Comparison of ENCODE assay signal across 1 cellular context in the genomic region with DNA sequence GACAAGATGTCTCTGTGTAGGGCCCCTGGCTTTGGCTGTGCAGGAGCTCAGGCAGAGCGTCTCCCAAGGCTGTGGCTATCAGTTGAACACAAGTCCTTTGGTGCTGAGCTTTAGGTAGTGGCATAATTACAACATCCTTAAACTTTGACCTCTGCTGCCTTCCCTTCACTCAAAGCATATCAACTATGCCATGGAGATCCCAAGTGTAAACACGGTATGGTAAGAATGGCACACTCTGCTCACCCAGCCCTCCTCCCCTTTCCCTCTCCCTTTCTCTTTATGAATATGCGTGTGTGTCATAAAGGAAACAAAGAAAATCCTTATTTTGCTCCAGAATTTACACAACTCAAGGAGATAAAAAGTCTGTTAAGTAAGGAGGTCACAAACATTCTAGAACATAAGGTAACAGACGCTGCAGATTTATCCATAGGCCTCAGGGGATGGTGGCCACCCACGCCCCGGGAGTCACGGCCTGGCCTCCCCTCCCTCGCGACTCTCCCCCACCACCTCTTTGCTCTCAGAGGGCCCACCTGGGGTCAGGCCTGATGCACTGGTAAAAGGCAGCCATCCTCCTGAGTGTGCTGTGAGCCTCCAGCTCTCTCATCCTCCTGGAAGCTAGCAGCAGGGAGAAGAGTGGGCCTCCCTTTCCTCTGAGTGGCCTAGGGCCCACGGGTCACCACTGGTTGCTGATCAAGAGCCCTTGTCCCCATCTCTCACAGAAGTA.
TF ChIP-seq lines count a peak whose summit lies in the region.

No MANE protein-coding gene starts in this region.

TF ChIP-seq in HepG2, 621 proteins besides CTCF, POLR2A, EP300 and RAD21 (continued from another document):
- TF ChIP-seq, protein P1, sequence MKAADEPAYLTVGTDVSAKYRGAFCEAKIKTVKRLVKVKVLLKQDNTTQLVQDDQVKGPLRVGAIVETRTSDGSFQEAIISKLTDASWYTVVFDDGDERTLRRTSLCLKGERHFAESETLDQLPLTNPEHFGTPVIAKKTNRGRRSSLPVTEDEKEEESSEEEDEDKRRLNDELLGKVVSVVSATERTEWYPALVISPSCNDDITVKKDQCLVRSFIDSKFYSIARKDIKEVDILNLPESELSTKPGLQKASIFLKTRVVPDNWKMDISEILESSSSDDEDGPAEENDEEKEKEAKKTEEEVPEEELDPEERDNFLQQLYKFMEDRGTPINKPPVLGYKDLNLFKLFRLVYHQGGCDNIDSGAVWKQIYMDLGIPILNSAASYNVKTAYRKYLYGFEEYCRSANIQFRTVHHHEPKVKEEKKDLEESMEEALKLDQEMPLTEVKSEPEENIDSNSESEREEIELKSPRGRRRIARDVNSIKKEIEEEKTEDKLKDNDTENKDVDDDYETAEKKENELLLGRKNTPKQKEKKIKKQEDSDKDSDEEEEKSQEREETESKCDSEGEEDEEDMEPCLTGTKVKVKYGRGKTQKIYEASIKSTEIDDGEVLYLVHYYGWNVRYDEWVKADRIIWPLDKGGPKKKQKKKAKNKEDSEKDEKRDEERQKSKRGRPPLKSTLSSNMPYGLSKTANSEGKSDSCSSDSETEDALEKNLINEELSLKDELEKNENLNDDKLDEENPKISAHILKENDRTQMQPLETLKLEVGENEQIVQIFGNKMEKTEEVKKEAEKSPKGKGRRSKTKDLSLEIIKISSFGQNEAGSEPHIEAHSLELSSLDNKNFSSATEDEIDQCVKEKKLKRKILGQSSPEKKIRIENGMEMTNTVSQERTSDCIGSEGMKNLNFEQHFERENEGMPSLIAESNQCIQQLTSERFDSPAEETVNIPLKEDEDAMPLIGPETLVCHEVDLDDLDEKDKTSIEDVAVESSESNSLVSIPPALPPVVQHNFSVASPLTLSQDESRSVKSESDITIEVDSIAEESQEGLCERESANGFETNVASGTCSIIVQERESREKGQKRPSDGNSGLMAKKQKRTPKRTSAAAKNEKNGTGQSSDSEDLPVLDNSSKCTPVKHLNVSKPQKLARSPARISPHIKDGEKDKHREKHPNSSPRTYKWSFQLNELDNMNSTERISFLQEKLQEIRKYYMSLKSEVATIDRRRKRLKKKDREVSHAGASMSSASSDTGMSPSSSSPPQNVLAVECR (CRISPR knock-in tag; IDR thresholded peaks at IDR 0.05; ENCODE audit: borderline replicate concordance): 0 out of 2 replicates have a peak, but pooled peaks have one; percentile 2
- TF ChIP-seq, protein P2, sequence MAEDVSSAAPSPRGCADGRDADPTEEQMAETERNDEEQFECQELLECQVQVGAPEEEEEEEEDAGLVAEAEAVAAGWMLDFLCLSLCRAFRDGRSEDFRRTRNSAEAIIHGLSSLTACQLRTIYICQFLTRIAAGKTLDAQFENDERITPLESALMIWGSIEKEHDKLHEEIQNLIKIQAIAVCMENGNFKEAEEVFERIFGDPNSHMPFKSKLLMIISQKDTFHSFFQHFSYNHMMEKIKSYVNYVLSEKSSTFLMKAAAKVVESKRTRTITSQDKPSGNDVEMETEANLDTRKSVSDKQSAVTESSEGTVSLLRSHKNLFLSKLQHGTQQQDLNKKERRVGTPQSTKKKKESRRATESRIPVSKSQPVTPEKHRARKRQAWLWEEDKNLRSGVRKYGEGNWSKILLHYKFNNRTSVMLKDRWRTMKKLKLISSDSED (CRISPR knock-in tag; IDR thresholded peaks at IDR 0.05): no peak
- 0 out of 2 replicates have a peak, but pooled peaks have one; percentile 47 for TF ChIP-seq NR2F2 (IDR thresholded peaks at IDR 0.05; ENCODE audit: borderline replicate concordance, low read depth)
- no peak for TF ChIP-seq ZNF44 (CRISPR knock-in tag; IDR thresholded peaks at IDR 0.05)
- TF ChIP-seq, protein P3, sequence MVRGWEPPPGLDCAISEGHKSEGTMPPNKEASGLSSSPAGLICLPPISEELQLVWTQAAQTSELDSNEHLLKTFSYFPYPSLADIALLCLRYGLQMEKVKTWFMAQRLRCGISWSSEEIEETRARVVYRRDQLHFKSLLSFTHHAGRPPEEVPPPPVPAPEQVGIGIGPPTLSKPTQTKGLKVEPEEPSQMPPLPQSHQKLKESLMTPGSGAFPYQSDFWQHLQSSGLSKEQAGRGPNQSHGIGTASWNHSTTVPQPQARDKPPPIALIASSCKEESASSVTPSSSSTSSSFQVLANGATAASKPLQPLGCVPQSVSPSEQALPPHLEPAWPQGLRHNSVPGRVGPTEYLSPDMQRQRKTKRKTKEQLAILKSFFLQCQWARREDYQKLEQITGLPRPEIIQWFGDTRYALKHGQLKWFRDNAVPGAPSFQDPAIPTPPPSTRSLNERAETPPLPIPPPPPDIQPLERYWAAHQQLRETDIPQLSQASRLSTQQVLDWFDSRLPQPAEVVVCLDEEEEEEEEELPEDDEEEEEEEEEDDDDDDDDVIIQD (CRISPR knock-in tag; IDR thresholded peaks at IDR 0.05; ENCODE audit: low read depth): no peak
- no peak for TF ChIP-seq KDM5A (IDR thresholded peaks at IDR 0.05; ENCODE audit: borderline replicate concordance, low read length)
- no peak for TF ChIP-seq FOXA1 (IDR thresholded peaks at IDR 0.05)
- TF ChIP-seq FOXA1 (CRISPR knock-in tag; IDR thresholded peaks at IDR 0.05): peak; percentile 93
- peak; percentile 67; the same call in 1 of the 2 replicates for TF ChIP-seq ZNF614 (CRISPR knock-in tag; IDR thresholded peaks at IDR 0.05; ENCODE audit: borderline replicate concordance)
- no peak for TF ChIP-seq BRCA1 (CRISPR knock-in tag; IDR thresholded peaks at IDR 0.05)
- peak; percentile 60; the same call in 1 of the 2 replicates for TF ChIP-seq FOXO1 (CRISPR knock-in tag; IDR thresholded peaks at IDR 0.05)
- TF ChIP-seq, protein P4, sequence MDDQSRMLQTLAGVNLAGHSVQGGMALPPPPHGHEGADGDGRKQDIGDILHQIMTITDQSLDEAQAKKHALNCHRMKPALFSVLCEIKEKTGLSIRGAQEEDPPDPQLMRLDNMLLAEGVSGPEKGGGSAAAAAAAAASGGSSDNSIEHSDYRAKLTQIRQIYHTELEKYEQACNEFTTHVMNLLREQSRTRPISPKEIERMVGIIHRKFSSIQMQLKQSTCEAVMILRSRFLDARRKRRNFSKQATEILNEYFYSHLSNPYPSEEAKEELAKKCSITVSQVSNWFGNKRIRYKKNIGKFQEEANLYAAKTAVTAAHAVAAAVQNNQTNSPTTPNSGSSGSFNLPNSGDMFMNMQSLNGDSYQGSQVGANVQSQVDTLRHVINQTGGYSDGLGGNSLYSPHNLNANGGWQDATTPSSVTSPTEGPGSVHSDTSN (CRISPR knock-in tag; IDR thresholded peaks at IDR 0.05; ENCODE audit: borderline replicate concordance): no peak
- TF ChIP-seq, protein P5, sequence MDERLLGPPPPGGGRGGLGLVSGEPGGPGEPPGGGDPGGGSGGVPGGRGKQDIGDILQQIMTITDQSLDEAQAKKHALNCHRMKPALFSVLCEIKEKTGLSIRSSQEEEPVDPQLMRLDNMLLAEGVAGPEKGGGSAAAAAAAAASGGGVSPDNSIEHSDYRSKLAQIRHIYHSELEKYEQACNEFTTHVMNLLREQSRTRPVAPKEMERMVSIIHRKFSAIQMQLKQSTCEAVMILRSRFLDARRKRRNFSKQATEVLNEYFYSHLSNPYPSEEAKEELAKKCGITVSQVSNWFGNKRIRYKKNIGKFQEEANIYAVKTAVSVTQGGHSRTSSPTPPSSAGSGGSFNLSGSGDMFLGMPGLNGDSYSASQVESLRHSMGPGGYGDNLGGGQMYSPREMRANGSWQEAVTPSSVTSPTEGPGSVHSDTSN (CRISPR knock-in tag; IDR thresholded peaks at IDR 0.05): no peak
- TF ChIP-seq CBFB (CRISPR knock-in tag; IDR thresholded peaks at IDR 0.05): no peak
- no peak for TF ChIP-seq SNRNP70 (IDR thresholded peaks at IDR 0.05; ENCODE audit: low read depth, low read length)
- no peak for TF ChIP-seq RNF2 (conservative IDR thresholded peaks at IDR 0.05; ENCODE audit: low read depth)
- TF ChIP-seq ZNF546 (CRISPR knock-in tag; conservative IDR thresholded peaks at IDR 0.05): no peak
- no peak for TF ChIP-seq ZNF383 (CRISPR knock-in tag; IDR thresholded peaks at IDR 0.05; ENCODE audit: borderline replicate concordance)
- TF ChIP-seq, protein P6, sequence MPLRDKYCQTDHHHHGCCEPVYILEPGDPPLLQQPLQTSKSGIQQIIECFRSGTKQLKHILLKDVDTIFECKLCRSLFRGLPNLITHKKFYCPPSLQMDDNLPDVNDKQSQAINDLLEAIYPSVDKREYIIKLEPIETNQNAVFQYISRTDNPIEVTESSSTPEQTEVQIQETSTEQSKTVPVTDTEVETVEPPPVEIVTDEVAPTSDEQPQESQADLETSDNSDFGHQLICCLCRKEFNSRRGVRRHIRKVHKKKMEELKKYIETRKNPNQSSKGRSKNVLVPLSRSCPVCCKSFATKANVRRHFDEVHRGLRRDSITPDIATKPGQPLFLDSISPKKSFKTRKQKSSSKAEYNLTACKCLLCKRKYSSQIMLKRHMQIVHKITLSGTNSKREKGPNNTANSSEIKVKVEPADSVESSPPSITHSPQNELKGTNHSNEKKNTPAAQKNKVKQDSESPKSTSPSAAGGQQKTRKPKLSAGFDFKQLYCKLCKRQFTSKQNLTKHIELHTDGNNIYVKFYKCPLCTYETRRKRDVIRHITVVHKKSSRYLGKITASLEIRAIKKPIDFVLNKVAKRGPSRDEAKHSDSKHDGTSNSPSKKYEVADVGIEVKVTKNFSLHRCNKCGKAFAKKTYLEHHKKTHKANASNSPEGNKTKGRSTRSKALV (CRISPR knock-in tag; IDR thresholded peaks at IDR 0.05): no peak
- TF ChIP-seq, protein P7, sequence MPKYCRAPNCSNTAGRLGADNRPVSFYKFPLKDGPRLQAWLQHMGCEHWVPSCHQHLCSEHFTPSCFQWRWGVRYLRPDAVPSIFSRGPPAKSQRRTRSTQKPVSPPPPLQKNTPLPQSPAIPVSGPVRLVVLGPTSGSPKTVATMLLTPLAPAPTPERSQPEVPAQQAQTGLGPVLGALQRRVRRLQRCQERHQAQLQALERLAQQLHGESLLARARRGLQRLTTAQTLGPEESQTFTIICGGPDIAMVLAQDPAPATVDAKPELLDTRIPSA (CRISPR knock-in tag; IDR thresholded peaks at IDR 0.05; ENCODE audit: borderline replicate concordance): no peak
- peak; percentile 34; the same call in 1 of the 2 replicates for TF ChIP-seq RARA (CRISPR knock-in tag; IDR thresholded peaks at IDR 0.05)
- no peak; the same call in 1 of the 2 replicates for TF ChIP-seq NCOR1 (IDR thresholded peaks at IDR 0.05; ENCODE audit: borderline replicate concordance, low read length)
- no peak for TF ChIP-seq KAT8 (CRISPR knock-in tag; IDR thresholded peaks at IDR 0.05)
- TF ChIP-seq, protein P8, sequence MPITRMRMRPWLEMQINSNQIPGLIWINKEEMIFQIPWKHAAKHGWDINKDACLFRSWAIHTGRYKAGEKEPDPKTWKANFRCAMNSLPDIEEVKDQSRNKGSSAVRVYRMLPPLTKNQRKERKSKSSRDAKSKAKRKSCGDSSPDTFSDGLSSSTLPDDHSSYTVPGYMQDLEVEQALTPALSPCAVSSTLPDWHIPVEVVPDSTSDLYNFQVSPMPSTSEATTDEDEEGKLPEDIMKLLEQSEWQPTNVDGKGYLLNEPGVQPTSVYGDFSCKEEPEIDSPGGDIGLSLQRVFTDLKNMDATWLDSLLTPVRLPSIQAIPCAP (CRISPR knock-in tag; IDR thresholded peaks at IDR 0.05; ENCODE audit: low read depth): no peak
- TF ChIP-seq, protein P9, sequence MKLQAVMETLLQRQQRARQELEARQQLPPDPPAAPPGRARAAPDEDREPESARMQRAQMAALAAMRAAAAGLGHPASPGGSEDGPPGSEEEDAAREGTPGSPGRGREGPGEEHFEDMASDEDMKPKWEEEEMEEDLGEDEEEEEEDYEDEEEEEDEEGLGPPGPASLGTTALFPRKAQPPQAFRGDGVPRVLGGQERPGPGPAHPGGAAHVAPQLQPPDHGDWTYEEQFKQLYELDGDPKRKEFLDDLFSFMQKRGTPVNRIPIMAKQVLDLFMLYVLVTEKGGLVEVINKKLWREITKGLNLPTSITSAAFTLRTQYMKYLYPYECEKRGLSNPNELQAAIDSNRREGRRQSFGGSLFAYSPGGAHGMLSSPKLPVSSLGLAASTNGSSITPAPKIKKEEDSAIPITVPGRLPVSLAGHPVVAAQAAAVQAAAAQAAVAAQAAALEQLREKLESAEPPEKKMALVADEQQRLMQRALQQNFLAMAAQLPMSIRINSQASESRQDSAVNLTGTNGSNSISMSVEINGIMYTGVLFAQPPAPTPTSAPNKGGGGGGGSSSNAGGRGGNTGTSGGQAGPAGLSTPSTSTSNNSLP (IDR thresholded peaks at IDR 0.05; ENCODE audit: low read depth, low read length): 0 out of 2 replicates have a peak, but pooled peaks have one; percentile 32
- TF ChIP-seq NCOA2 (CRISPR knock-in tag; IDR thresholded peaks at IDR 0.05): peak; percentile 34; the same call in 1 of the 2 replicates
- TF ChIP-seq, protein P10, sequence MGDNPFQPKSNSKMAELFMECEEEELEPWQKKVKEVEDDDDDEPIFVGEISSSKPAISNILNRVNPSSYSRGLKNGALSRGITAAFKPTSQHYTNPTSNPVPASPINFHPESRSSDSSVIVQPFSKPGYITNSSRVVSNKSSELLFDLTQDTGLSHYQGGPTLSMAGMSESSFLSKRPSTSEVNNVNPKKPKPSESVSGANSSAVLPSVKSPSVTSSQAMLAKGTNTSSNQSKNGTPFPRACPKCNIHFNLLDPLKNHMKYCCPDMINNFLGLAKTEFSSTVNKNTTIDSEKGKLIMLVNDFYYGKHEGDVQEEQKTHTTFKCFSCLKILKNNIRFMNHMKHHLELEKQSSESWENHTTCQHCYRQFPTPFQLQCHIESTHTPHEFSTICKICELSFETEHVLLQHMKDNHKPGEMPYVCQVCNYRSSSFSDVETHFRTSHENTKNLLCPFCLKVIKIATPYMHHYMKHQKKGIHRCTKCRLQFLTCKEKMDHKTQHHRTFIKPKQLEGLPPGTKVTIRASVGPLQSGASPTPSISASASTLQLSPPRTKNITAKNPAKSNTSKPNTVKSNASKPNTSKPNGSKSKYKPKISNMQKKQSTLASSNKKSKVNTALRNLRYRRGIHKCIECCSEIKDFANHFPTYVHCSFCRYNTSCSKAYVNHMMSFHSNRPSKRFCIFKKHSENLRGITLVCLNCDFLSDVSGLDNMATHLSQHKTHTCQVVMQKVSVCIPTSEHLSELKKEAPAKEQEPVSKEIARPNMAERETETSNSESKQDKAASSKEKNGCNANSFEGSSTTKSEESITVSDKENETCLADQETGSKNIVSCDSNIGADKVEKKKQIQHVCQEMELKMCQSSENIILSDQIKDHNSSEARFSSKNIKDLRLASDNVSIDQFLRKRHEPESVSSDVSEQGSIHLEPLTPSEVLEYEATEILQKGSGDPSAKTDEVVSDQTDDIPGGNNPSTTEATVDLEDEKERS (CRISPR knock-in tag; IDR thresholded peaks at IDR 0.05): no peak
- TF ChIP-seq CBX5 (CRISPR knock-in tag; IDR thresholded peaks at IDR 0.05; ENCODE audit: borderline replicate concordance): 0 out of 2 replicates have a peak, but pooled peaks have one; percentile 30
- no peak for TF ChIP-seq NONO (IDR thresholded peaks at IDR 0.05)
- TF ChIP-seq NONO (CRISPR knock-in tag; conservative IDR thresholded peaks at IDR 0.05): no peak
- no peak for TF ChIP-seq ZSCAN25 (CRISPR knock-in tag; IDR thresholded peaks at IDR 0.05)
TF ChIP-seq in HepG2: peak in this region for 57.
